ENCODE assay signal across 8 cellular contexts in genomic region chr3:186783731-186784515, GRCh38. TPM values are rescaled to one million over a fixed set of nuclear protein-coding genes. Genes with fewer than 3 reads are reported as not detected.
DNase-seq lines count a peak whose midpoint lies in the region; ATAC-seq and TF ChIP-seq lines count a peak whose summit lies in the region.

No MANE protein-coding gene starts in this region.

- H2AFZ ChIP-seq in PC-9, result no peak overlapping the region

- DNase-seq in CD8-positive, alpha-beta memory T cell, result peak; percentile 76 to 91 (median 83)
- DNase-seq in HT-29 (ENCODE audit: low spot score) (peak; percentile 81), PC-9 (peak; percentile 59 to 84), fibroblast of peridontal ligament (ENCODE audit: extremely low read depth) (peak; percentile 74)
- DNase-seq in activated T-helper 2 cell treated with anti-CD3 and anti-CD28 coated beads, Interferon-gamma antibody, Interleukin-2, Interleukin-4, amounts not matched to agents 10 μg/mL and 5 μg/mL and 100 μg/mL, durations not matched to agents 14 hours and 24 hours and 36 hours (ENCODE audit: low spot score), result peak; percentile 80
- peak; percentile 72 to 91 (median 84) for DNase-seq in naive thymus-derived CD8-positive, alpha-beta T cell
- DNase-seq in stimulated activated naive B cell treated with anti-CD40 and anti-IgM and Interleukin-4, amounts not matched to agents 10 μg/mL and 1 μg/mL and 100 μg/mL, for 72 hours, result peak; percentile 63

- peaks cover 60% of the 10 kb centered on the region for H3K79me2 ChIP-seq in PC-9 (ENCODE audit: low read depth)

- peaks cover 62% of the 10 kb centered on the region for H3F3A ChIP-seq in PC-9 (ENCODE audit: insufficient read depth, low read depth)

- no peaks in the 10 kb centered on the region for H3K9me2 ChIP-seq in PC-9 (ENCODE audit: insufficient read depth)

- intact Hi-C loops in PC-9 (cut with micrococcal nuclease; ENCODE audit: unreplicated experiment), result loop anchor here (1.0 to 5.0 kb wide), 5 partner anchors 24 to 677 kb away; partner anchors contain the start of genes DNAJB11 and ETV5
- intact Hi-C loops in activated T-helper 2 cell treated with anti-CD3 and anti-CD28 coated beads, Interferon-gamma antibody, Interleukin-2, Interleukin-4, amounts not matched to agents 10 μg/mL and 5 μg/mL and 100 μg/mL, durations not matched to agents 14 hours and 24 hours and 36 hours (cut with micrococcal nuclease), result loop anchor here (1.0 to 5.0 kb wide), 7 partner anchors 12 to 847 kb away; partner anchors contain the start of genes DNAJB11 and RFC4

- H3K9me3 Mint-ChIP-seq in CD8-positive, alpha-beta memory T cell, result peaks cover 0 to 4% (median 0%) of the 10 kb centered on the region in 5 donors
- no peaks in the 10 kb centered on the region for H3K9me3 Mint-ChIP-seq in activated T-helper 2 cell treated with anti-CD3 and anti-CD28 coated beads, Interferon-gamma antibody, Interleukin-2, Interleukin-4, amounts not matched to agents 10 μg/mL and 5 μg/mL and 100 μg/mL, durations not matched to agents 14 hours and 24 hours and 36 hours
- peaks cover 0 to 4% (median 0%) of the 10 kb centered on the region in 9 donors for H3K9me3 Mint-ChIP-seq in naive thymus-derived CD8-positive, alpha-beta T cell
- no peaks in the 10 kb centered on the region for H3K9me3 Mint-ChIP-seq in stimulated activated naive B cell treated with anti-CD40 and anti-IgM and Interleukin-4, amounts not matched to agents 10 μg/mL and 1 μg/mL and 100 μg/mL, for 72 hours

- CTCF ChIA-PET in CD8-positive, alpha-beta memory T cell (lab: Charles Lee), result interaction anchor here (0.9 to 3.8 kb wide), 9 partner anchors 11 to 169 kb away, joined by 3 to 14 read pairs (median 4); partner anchors contain the start of gene RFC4
- CTCF ChIA-PET in PC-9 (lab: Charles Lee), result interaction anchor here (0.6 to 1.6 kb wide), 3 partner anchors 139 to 1026 kb away, joined by 3 to 5 read pairs (median 3); no protein-coding TSS in a partner anchor

- H3K27me3 ChIP-seq in CD8-positive, alpha-beta memory T cell (ENCODE audit: insufficient read depth, low read length, poor library complexity, severe bottlenecking), result no peaks in the 10 kb centered on the region
- no peaks in the 10 kb centered on the region for H3K27me3 ChIP-seq in PC-9 (ENCODE audit: insufficient read depth, low read depth)

- ATAC-seq in GM21360 (IDR thresholded peaks at IDR 0.05; ENCODE audit: unreplicated experiment), result peak; percentile 61
- peak; percentile 73 to 77 for ATAC-seq in naive thymus-derived CD8-positive, alpha-beta T cell
- peak; percentile 61 to 77 for ATAC-seq in stimulated activated naive B cell treated with anti-CD40 and anti-IgM and Interleukin-4, amounts not matched to agents 10 μg/mL and 1 μg/mL and 100 μg/mL, for 72 hours (replicated peaks)

- H3K9me3 ChIP-seq in CD8-positive, alpha-beta memory T cell (ENCODE audit: low read length), result no peaks in the 10 kb centered on the region
- no peaks in the 10 kb centered on the region for H3K9me3 ChIP-seq in PC-9 (ENCODE audit: insufficient read depth, low read depth)

- H3K27me3 Mint-ChIP-seq in CD8-positive, alpha-beta memory T cell, result peaks cover 0 to 13% of the 10 kb centered on the region in 2 donors
- no peaks in the 10 kb centered on the region for H3K27me3 Mint-ChIP-seq in activated T-helper 2 cell treated with anti-CD3 and anti-CD28 coated beads, Interferon-gamma antibody, Interleukin-2, Interleukin-4, amounts not matched to agents 10 μg/mL and 5 μg/mL and 100 μg/mL, durations not matched to agents 14 hours and 24 hours and 36 hours (ENCODE audit: low read depth)
- no peaks in the 10 kb centered on the region for H3K27me3 Mint-ChIP-seq in naive thymus-derived CD8-positive, alpha-beta T cell
- peaks cover 0 to 5% of the 10 kb centered on the region in 2 donors for H3K27me3 Mint-ChIP-seq in stimulated activated naive B cell treated with anti-CD40 and anti-IgM and Interleukin-4, amounts not matched to agents 10 μg/mL and 1 μg/mL and 100 μg/mL, for 72 hours

- H3K27ac ChIP-seq in CD8-positive, alpha-beta memory T cell (ENCODE audit: low read depth, low read length), result peak overlapping the region; percentile 98
- peak overlapping the region; percentile 93 for H3K27ac ChIP-seq in PC-9

- peak overlapping the region; percentile 93 for H3K4me2 ChIP-seq in PC-9

- peaks cover 51% of the 10 kb centered on the region for H3K4me1 ChIP-seq in CD8-positive, alpha-beta memory T cell (ENCODE audit: insufficient read depth, low read length)
- peaks cover 34% of the 10 kb centered on the region for H3K4me1 ChIP-seq in PC-9 (replicated peaks; ENCODE audit: insufficient read depth)

- peaks cover 49% of the 10 kb centered on the region for H4K20me1 ChIP-seq in PC-9 (ENCODE audit: insufficient read depth)

- TF ChIP-seq CTCF in PC-9 (conservative IDR thresholded peaks at IDR 0.05), result no peak

- peaks cover 45 to 63% (median 47%) of the 10 kb centered on the region in 3 donors for H3K36me3 Mint-ChIP-seq in CD8-positive, alpha-beta memory T cell
- peaks cover 58% of the 10 kb centered on the region for H3K36me3 Mint-ChIP-seq in activated T-helper 2 cell treated with anti-CD3 and anti-CD28 coated beads, Interferon-gamma antibody, Interleukin-2, Interleukin-4, amounts not matched to agents 10 μg/mL and 5 μg/mL and 100 μg/mL, durations not matched to agents 14 hours and 24 hours and 36 hours (ENCODE audit: low read depth)
- H3K36me3 Mint-ChIP-seq in naive thymus-derived CD8-positive, alpha-beta T cell, result peaks cover 41 to 55% (median 48%) of the 10 kb centered on the region in 3 donors
- peaks cover 47 to 57% of the 10 kb centered on the region in 2 donors for H3K36me3 Mint-ChIP-seq in stimulated activated naive B cell treated with anti-CD40 and anti-IgM and Interleukin-4, amounts not matched to agents 10 μg/mL and 1 μg/mL and 100 μg/mL, for 72 hours

- H3K36me3 ChIP-seq in CD8-positive, alpha-beta memory T cell (ENCODE audit: insufficient read depth, low read length), result peaks cover 50% of the 10 kb centered on the region
- H3K36me3 ChIP-seq in PC-9 (ENCODE audit: low read depth), result peaks cover 54% of the 10 kb centered on the region

- POLR2A ChIA-PET in CD8-positive, alpha-beta memory T cell (lab: Charles Lee), result interaction anchor here (0.5 to 4.8 kb wide), 16 partner anchors 12 to 1198 kb away, joined by 3 to 106 read pairs (median 8); partner anchors contain the start of genes DNAJB11, RFC4, RPL39L and SENP2
- POLR2A ChIA-PET in PC-9 (lab: Charles Lee; ENCODE audit: unreplicated experiment), result interaction anchor here (0.5 to 1.7 kb wide), 10 partner anchors 8 to 1529 kb away, joined by 3 to 15 read pairs (median 5); partner anchors contain the start of gene DNAJB11
- POLR2A ChIA-PET in naive thymus-derived CD8-positive, alpha-beta T cell (lab: Charles Lee), result interaction anchor here (0.6 to 6.2 kb wide), 35 partner anchors 8 to 1198 kb away, joined by 3 to 216 read pairs (median 9); partner anchors contain the start of genes AHSG, DNAJB11, RFC4 and RPL39L

- BruUV-seq in PC-9 (replicated peaks; lab: Mats Ljungman, UMichigan), result TSS peak; percentile 43

- peak overlapping the region; percentile 99 for H3K4me3 ChIP-seq in CD8-positive, alpha-beta memory T cell (ENCODE audit: low read length)
- peak overlapping the region; percentile 92 for H3K4me3 ChIP-seq in PC-9

- H3K4me1 Mint-ChIP-seq in CD8-positive, alpha-beta memory T cell, result peaks cover 58 to 65% (median 61%) of the 10 kb centered on the region in 3 donors
- H3K4me1 Mint-ChIP-seq in activated T-helper 2 cell treated with anti-CD3 and anti-CD28 coated beads, Interferon-gamma antibody, Interleukin-2, Interleukin-4, amounts not matched to agents 10 μg/mL and 5 μg/mL and 100 μg/mL, durations not matched to agents 14 hours and 24 hours and 36 hours (ENCODE audit: low read depth), result peaks cover 36% of the 10 kb centered on the region
- H3K4me1 Mint-ChIP-seq in naive thymus-derived CD8-positive, alpha-beta T cell, result peaks cover 31 to 62% (median 59%) of the 10 kb centered on the region in 4 donors
- H3K4me1 Mint-ChIP-seq in stimulated activated naive B cell treated with anti-CD40 and anti-IgM and Interleukin-4, amounts not matched to agents 10 μg/mL and 1 μg/mL and 100 μg/mL, for 72 hours, result peaks cover 26 to 57% of the 10 kb centered on the region in 2 donors

- H3K4me3 Mint-ChIP-seq in CD8-positive, alpha-beta memory T cell, result peak overlapping the region; percentile 96 to 99 (median 99)
- peak overlapping the region; percentile 96 for H3K4me3 Mint-ChIP-seq in activated T-helper 2 cell treated with anti-CD3 and anti-CD28 coated beads, Interferon-gamma antibody, Interleukin-2, Interleukin-4, amounts not matched to agents 10 μg/mL and 5 μg/mL and 100 μg/mL, durations not matched to agents 14 hours and 24 hours and 36 hours (ENCODE audit: low read depth)
- peak overlapping the region; percentile 98 to 100 (median 99) for H3K4me3 Mint-ChIP-seq in naive thymus-derived CD8-positive, alpha-beta T cell
- peak overlapping the region; percentile 97 to 100 for H3K4me3 Mint-ChIP-seq in stimulated activated naive B cell treated with anti-CD40 and anti-IgM and Interleukin-4, amounts not matched to agents 10 μg/mL and 1 μg/mL and 100 μg/mL, for 72 hours

- peak overlapping the region; percentile 97 to 100 (median 99) for H3K27ac Mint-ChIP-seq in CD8-positive, alpha-beta memory T cell
- H3K27ac Mint-ChIP-seq in activated T-helper 2 cell treated with anti-CD3 and anti-CD28 coated beads, Interferon-gamma antibody, Interleukin-2, Interleukin-4, amounts not matched to agents 10 μg/mL and 5 μg/mL and 100 μg/mL, durations not matched to agents 14 hours and 24 hours and 36 hours, result peak overlapping the region; percentile 99
- H3K27ac Mint-ChIP-seq in naive thymus-derived CD8-positive, alpha-beta T cell, result peak overlapping the region; percentile 99 to 100 (median 100)
- H3K27ac Mint-ChIP-seq in stimulated activated naive B cell treated with anti-CD40 and anti-IgM and Interleukin-4, amounts not matched to agents 10 μg/mL and 1 μg/mL and 100 μg/mL, for 72 hours, result peak overlapping the region; percentile 100

RNA-seq across cellular contexts. Expression of gene EIF4A2, which starts 0.5 kb away (rescaled TPM):
- 100 to 1,000 TPM; 563 to 564 TPM for total RNA-seq in CD8-positive, alpha-beta memory T cell
- 211 TPM for polyA plus RNA-seq in CD8-positive, alpha-beta memory T cell
- total RNA-seq in HT-29 (2014; rRNA removed; shearing (Covaris generic)), result 189 and 213 TPM in 2 replicates
- 446 and 618 TPM in 2 replicates for total RNA-seq in PC-9 (2021)
- 445 and 450 TPM in 2 replicates for total RNA-seq in activated T-helper 2 cell treated with anti-CD3 and anti-CD28 coated beads, Interferon-gamma antibody, Interleukin-2, Interleukin-4, amounts not matched to agents 10 μg/mL and 5 μg/mL and 100 μg/mL, durations not matched to agents 14 hours and 24 hours and 36 hours
- 100 to 1,000 TPM; 671 to 687 TPM for total RNA-seq in naive thymus-derived CD8-positive, alpha-beta T cell
- 100 to 1,000 TPM; 221 to 293 (median 226) TPM for polyA plus RNA-seq in naive thymus-derived CD8-positive, alpha-beta T cell

RNA-seq across cellular contexts. Expression of gene RFC4, which starts 22.4 kb away (rescaled TPM):
- 100 to 1,000 TPM; 106 to 110 TPM for total RNA-seq in CD8-positive, alpha-beta memory T cell
- polyA plus RNA-seq in CD8-positive, alpha-beta memory T cell, result 23.9 TPM
- total RNA-seq in HT-29 (2014; rRNA removed; shearing (Covaris generic)), result 23.6 and 38.0 TPM in 2 replicates
- total RNA-seq in PC-9 (2021), result 93.8 and 94.5 TPM in 2 replicates
- 97.2 and 105 TPM in 2 replicates for total RNA-seq in activated T-helper 2 cell treated with anti-CD3 and anti-CD28 coated beads, Interferon-gamma antibody, Interleukin-2, Interleukin-4, amounts not matched to agents 10 μg/mL and 5 μg/mL and 100 μg/mL, durations not matched to agents 14 hours and 24 hours and 36 hours
- total RNA-seq in naive thymus-derived CD8-positive, alpha-beta T cell, result 10 to 100 TPM; 19.3 to 25.3 TPM
- 10 to 100 TPM; 19.2 to 22.8 (median 21.4) TPM for polyA plus RNA-seq in naive thymus-derived CD8-positive, alpha-beta T cell

RNA-seq across cellular contexts. Expression of gene ADIPOQ, which starts 58.6 kb away (rescaled TPM):
- total RNA-seq in CD8-positive, alpha-beta memory T cell, result not detected
- polyA plus RNA-seq in CD8-positive, alpha-beta memory T cell, result not detected
- total RNA-seq in HT-29 (2014; rRNA removed; shearing (Covaris generic)), result not detected in 2 replicates
- not detected in 2 replicates for total RNA-seq in PC-9 (2021)
- not detected in 2 replicates for total RNA-seq in activated T-helper 2 cell treated with anti-CD3 and anti-CD28 coated beads, Interferon-gamma antibody, Interleukin-2, Interleukin-4, amounts not matched to agents 10 μg/mL and 5 μg/mL and 100 μg/mL, durations not matched to agents 14 hours and 24 hours and 36 hours
- not detected for total RNA-seq in naive thymus-derived CD8-positive, alpha-beta T cell
- not detected for polyA plus RNA-seq in naive thymus-derived CD8-positive, alpha-beta T cell

Comparison
In these comparisons a context has a peak if more than half of its experiments do, and no peak if none do; other contexts are left out.
1. Peak in every context shown above with its lines: DNase-seq, ATAC-seq, H3K4me3 ChIP-seq and H3K27ac ChIP-seq.